ENCODE assay signal across 1 cellular context in the genomic region with DNA sequence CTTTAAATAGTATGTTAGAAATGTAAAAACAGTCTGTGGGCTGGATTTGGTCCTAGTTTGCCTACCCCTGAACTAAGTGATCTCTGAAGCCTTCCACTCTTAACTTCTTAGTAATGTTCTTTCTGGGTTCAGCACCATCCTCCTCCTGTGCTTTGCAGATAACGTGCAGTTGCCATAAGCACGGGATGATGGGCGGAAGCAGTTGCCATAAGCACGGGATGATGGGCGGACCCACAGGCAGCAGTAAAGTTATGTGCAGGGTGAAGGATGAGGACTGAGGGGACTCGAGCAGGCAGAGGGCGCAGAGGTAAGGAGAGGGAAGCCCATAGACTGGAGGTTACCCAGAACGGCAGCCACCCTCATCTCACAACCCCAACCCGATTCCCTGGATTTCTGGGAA.
TF ChIP-seq lines count a peak whose summit lies in the region.

No MANE protein-coding gene starts in this region.

TF ChIP-seq in K562, 482 proteins besides CTCF, POLR2A, EP300 and RAD21 (continued from another document):
- TF ChIP-seq, protein P1, sequence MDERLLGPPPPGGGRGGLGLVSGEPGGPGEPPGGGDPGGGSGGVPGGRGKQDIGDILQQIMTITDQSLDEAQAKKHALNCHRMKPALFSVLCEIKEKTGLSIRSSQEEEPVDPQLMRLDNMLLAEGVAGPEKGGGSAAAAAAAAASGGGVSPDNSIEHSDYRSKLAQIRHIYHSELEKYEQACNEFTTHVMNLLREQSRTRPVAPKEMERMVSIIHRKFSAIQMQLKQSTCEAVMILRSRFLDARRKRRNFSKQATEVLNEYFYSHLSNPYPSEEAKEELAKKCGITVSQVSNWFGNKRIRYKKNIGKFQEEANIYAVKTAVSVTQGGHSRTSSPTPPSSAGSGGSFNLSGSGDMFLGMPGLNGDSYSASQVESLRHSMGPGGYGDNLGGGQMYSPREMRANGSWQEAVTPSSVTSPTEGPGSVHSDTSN (CRISPR knock-in tag; IDR thresholded peaks at IDR 0.05; ENCODE audit: low read depth): no peak
- TF ChIP-seq, protein P1 (tag; conservative IDR thresholded peaks at IDR 0.05; ENCODE audit: low read depth): 0 out of 2 replicates have a peak, but pooled peaks have one; percentile 35
- TF ChIP-seq RBM39 (optimal IDR thresholded peaks at IDR 0.05; ENCODE audit: low read depth, low read length) (no peak), MXI1 (IDR thresholded peaks at IDR 0.05; ENCODE audit: low read depth, low read length) (peak; percentile 81), TFAM (CRISPR knock-in tag; conservative IDR thresholded peaks at IDR 0.05) (no peak), NEUROD1 (IDR thresholded peaks at IDR 0.05; ENCODE audit: borderline replicate concordance, low read depth, low read length, partially characterized antibody) (peak; percentile 21), HMG20B (CRISPR knock-in tag; IDR thresholded peaks at IDR 0.05) (no peak), ZNF561 (CRISPR knock-in tag; conservative IDR thresholded peaks at IDR 0.05) (no peak), HDAC1 (IDR thresholded peaks at IDR 0.05) (peak in 1 of 2 experiments; percentile 31; a peak in 2 of 4 replicates), CXXC5 (CRISPR knock-in tag; IDR thresholded peaks at IDR 0.05) (no peak), TAL1 (IDR thresholded peaks at IDR 0.05) (no peak), GABPB1 (CRISPR knock-in tag; IDR thresholded peaks at IDR 0.05) (no peak), SMARCE1 (IDR thresholded peaks at IDR 0.05) (no peak), FOXA3 (CRISPR knock-in tag; conservative IDR thresholded peaks at IDR 0.05 in 1 of 2, IDR thresholded peaks at IDR 0.05 in 1 of 2) (no peak), ARID2 (IDR thresholded peaks at IDR 0.05) (no peak), CTBP1 (IDR thresholded peaks at IDR 0.05; ENCODE audit: borderline replicate concordance) (peak; percentile 99), MYNN (IDR thresholded peaks at IDR 0.05) (no peak), MYNN (CRISPR knock-in tag; IDR thresholded peaks at IDR 0.05) (no peak), MCM2 (IDR thresholded peaks at IDR 0.05; ENCODE audit: low read depth) (no peak)
- TF ChIP-seq, protein P2, sequence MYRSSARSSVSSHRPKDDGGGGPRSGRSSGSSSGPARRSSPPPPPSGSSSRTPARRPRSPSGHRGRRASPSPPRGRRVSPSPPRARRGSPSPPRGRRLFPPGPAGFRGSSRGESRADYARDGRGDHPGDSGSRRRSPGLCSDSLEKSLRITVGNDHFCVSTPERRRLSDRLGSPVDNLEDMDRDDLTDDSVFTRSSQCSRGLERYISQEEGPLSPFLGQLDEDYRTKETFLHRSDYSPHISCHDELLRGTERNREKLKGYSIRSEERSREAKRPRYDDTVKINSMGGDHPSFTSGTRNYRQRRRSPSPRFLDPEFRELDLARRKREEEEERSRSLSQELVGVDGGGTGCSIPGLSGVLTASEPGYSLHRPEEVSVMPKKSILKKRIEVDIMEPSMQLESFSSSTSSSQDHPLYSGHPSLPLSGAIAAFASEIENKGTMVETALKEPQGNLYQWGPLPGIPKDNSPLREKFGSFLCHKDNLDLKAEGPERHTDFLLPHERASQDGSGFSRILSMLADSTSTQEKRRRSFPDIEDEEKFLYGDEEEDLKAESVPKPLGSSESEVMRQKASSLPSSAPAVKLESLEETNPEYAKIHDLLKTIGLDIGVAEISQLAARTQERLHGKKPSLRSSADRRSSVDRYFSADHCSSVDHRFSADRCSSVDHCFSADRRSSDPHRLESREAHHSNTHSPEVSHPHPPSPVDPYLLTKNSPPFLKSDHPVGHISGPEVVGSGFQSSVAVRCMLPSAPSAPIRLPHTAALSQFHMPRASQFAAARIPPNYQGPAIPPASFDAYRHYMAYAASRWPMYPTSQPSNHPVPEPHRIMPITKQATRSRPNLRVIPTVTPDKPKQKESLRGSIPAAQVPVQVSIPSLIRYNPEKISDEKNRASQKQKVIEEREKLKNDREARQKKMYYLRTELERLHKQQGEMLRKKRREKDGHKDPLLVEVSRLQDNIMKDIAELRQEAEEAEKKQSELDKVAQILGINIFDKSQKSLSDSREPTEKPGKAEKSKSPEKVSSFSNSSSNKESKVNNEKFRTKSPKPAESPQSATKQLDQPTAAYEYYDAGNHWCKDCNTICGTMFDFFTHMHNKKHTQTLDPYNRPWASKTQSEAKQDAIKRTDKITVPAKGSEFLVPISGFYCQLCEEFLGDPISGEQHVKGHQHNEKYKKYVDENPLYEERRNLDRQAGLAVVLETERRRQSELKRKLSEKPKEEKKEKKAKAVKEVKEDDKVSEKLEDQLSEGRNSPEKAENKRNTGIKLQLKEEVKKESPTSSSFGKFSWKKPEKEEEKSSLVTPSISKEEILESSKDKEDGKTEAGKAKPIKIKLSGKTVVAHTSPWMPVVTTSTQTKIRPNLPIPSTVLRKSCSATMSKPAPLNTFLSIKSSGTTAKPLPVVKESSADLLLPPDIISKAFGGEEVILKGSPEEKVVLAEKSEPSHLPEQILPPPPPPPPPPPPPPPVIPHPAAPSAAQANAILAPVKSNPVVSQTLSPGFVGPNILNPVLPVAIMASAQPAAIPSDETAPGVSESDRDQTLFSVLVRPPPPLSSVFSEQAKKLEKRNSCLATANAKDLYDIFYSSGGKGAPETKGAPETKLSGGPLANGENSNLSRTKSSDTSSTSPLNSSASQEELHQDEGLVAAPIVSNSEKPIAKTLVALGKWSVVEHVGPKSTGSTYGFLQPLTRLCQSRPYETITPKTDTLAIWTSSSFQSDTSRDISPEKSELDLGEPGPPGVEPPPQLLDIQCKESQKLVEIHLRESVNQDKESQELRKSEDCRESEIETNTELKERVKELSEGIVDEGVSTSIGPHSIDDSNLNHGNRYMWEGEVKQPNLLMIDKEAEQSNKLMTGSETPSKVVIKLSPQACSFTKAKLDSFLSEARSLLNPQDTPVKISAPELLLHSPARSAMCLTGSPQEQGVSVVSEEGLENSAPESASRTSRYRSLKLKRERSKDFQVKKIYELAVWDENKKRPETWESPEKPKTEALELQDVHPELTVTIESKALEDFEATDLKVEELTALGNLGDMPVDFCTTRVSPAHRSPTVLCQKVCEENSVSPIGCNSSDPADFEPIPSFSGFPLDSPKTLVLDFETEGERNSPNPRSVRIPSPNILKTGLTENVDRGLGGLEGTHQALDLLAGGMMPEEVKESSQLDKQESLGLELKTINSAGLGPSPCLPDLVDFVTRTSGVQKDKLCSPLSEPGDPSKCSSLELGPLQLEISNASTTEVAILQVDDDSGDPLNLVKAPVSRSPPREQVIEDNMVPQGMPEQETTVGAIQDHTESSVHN (IDR thresholded peaks at IDR 0.05; ENCODE audit: borderline replicate concordance in 1 of 2, low read depth in 1 of 2): no peak
- TF ChIP-seq, protein P3, sequence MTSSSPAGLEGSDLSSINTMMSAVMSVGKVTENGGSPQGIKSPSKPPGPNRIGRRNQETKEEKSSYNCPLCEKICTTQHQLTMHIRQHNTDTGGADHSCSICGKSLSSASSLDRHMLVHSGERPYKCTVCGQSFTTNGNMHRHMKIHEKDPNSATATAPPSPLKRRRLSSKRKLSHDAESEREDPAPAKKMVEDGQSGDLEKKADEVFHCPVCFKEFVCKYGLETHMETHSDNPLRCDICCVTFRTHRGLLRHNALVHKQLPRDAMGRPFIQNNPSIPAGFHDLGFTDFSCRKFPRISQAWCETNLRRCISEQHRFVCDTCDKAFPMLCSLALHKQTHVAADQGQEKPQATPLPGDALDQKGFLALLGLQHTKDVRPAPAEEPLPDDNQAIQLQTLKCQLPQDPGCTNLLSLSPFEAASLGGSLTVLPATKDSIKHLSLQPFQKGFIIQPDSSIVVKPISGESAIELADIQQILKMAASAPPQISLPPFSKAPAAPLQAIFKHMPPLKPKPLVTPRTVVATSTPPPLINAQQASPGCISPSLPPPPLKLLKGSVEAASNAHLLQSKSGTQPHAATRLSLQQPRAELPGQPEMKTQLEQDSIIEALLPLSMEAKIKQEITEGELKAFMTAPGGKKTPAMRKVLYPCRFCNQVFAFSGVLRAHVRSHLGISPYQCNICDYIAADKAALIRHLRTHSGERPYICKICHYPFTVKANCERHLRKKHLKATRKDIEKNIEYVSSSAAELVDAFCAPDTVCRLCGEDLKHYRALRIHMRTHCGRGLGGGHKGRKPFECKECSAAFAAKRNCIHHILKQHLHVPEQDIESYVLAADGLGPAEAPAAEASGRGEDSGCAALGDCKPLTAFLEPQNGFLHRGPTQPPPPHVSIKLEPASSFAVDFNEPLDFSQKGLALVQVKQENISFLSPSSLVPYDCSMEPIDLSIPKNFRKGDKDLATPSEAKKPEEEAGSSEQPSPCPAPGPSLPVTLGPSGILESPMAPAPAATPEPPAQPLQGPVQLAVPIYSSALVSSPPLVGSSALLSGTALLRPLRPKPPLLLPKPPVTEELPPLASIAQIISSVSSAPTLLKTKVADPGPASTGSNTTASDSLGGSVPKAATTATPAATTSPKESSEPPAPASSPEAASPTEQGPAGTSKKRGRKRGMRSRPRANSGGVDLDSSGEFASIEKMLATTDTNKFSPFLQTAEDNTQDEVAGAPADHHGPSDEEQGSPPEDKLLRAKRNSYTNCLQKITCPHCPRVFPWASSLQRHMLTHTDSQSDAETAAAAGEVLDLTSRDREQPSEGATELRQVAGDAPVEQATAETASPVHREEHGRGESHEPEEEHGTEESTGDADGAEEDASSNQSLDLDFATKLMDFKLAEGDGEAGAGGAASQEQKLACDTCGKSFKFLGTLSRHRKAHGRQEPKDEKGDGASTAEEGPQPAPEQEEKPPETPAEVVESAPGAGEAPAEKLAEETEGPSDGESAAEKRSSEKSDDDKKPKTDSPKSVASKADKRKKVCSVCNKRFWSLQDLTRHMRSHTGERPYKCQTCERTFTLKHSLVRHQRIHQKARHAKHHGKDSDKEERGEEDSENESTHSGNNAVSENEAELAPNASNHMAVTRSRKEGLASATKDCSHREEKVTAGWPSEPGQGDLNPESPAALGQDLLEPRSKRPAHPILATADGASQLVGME (CRISPR knock-in tag; IDR thresholded peaks at IDR 0.05): peak; percentile 99
